Comparison of ENCODE assay signal across 14 cellular contexts in the genomic region with DNA sequence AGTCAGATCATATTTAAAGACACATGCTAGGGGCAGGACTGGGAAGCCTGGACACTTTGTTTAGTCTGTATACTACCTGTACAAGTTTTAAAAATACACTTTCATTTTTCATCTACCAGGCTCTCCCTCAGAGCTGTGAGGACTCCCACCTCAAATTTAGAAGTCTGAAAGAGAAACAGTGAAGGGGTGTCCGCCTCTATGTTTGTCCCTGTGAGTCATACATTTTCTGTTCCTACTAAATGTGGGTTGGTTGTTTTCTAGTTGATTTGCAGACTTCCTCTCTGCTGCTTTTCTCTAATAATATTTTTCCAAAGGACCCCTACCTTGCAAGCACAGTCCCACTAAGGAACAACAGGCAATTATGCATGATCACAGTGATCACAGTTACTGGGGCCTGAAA.
DNase-seq lines count a peak whose midpoint lies in the region; ATAC-seq and TF ChIP-seq lines count a peak whose summit lies in the region.
"Had no signal": no experiment of that assay in that cellular context is flagged by ENCODE, and none has a peak within 500 bp of the region (broad histone marks: within the 10 kb centered on the region; RNA-seq: fewer than 3 reads in every experiment).

No MANE protein-coding gene starts in this region.

- CTCF ChIA-PET in activated CD4-positive, alpha-beta memory T cell treated with anti-CD3 and anti-CD28 coated beads, Interleukin-2, amount 10 ng/mL, durations not matched to agents 7 days and 5 days (lab: Charles Lee): no interaction called here

- in situ Hi-C loops in GM13977 (cut with MboI; ENCODE audit: low pct_unique_long_range_greater_than_20kb, low sequenced_read_pairs, unreplicated experiment): no loop called here

- H3K27ac Mint-ChIP-seq in activated CD4-positive, alpha-beta memory T cell treated with anti-CD3 and anti-CD28 coated beads, Interleukin-2, amount 10 ng/mL, durations not matched to agents 7 days and 5 days: no peak overlapping the region

- no peaks in the 10 kb centered on the region for H3K4me1 Mint-ChIP-seq in activated CD4-positive, alpha-beta memory T cell treated with anti-CD3 and anti-CD28 coated beads, Interleukin-2, amount 10 ng/mL, durations not matched to agents 7 days and 5 days

- H3K9me3 Mint-ChIP-seq in activated CD4-positive, alpha-beta memory T cell treated with anti-CD3 and anti-CD28 coated beads, Interleukin-2, amount 10 ng/mL, durations not matched to agents 7 days and 5 days: no peaks in the 10 kb centered on the region

- TF ChIP-seq CTCF in GM13977 (IDR thresholded peaks at IDR 0.05; ENCODE audit: extremely low read depth, insufficient read depth, missing control alignments): no peak

- ATAC-seq in GM19397 (IDR thresholded peaks at IDR 0.05; ENCODE audit: unreplicated experiment): peak; percentile 84
- ATAC-seq in HG02798 (IDR thresholded peaks at IDR 0.05; ENCODE audit: poor library complexity, unreplicated experiment): peak; percentile 98
- peak; percentile 93 for ATAC-seq in HG03460 (IDR thresholded peaks at IDR 0.05; ENCODE audit: unreplicated experiment)

- peak; percentile 19 for DNase-seq in GM13977 (ENCODE audit: low spot score)
- DNase-seq in activated CD4-positive, alpha-beta memory T cell treated with anti-CD3 and anti-CD28 coated beads, Interleukin-2, amount 10 ng/mL, durations not matched to agents 7 days and 5 days: no peak
- DNase-seq in stimulated activated CD8-positive, alpha-beta memory T cell treated with anti-CD3 and anti-CD28 coated beads, Interleukin-4, amount 100 ng/mL, for 48 hours: no peak
- no peak for DNase-seq in HuH-7 (ENCODE audit: low spot score)
- DNase-seq in SKM-1 treated with dmso at 0.1 percent for 144 hours (lab: John Stamatoyannopoulos, UW; ENCODE audit: unreplicated experiment): no peak
- DNase-seq: activated gamma-delta T cell; BE2C; NCI-H2171 treated with DMSO at 0.1 percent for 48 hours; RPMI8226; stimulated activated CD4-positive, alpha-beta T cell treated with anti-CD3 and anti-CD28 coated beads, Interleukin-2, amount 100 ng/mL, for 24 hours; substantia nigra had no signal

- no peaks in the 10 kb centered on the region for H3K36me3 Mint-ChIP-seq in activated CD4-positive, alpha-beta memory T cell treated with anti-CD3 and anti-CD28 coated beads, Interleukin-2, amount 10 ng/mL, durations not matched to agents 7 days and 5 days (ENCODE audit: low read depth)

- no peak overlapping the region for H3K4me3 Mint-ChIP-seq in activated CD4-positive, alpha-beta memory T cell treated with anti-CD3 and anti-CD28 coated beads, Interleukin-2, amount 10 ng/mL, durations not matched to agents 7 days and 5 days

- no peaks in the 10 kb centered on the region for H3K27me3 Mint-ChIP-seq in activated CD4-positive, alpha-beta memory T cell treated with anti-CD3 and anti-CD28 coated beads, Interleukin-2, amount 10 ng/mL, durations not matched to agents 7 days and 5 days

- POLR2A ChIA-PET in activated CD4-positive, alpha-beta memory T cell treated with anti-CD3 and anti-CD28 coated beads, Interleukin-2, amount 10 ng/mL, durations not matched to agents 7 days and 5 days (lab: Charles Lee): no interaction called here
